Comparison of ENCODE assay signal across 15 cellular contexts in genomic region chr13:111139874-111140561, GRCh38. TPM values are rescaled to one million over a fixed set of nuclear protein-coding genes. Genes with fewer than 3 reads are reported as not detected.
A peak's percentile ranks its signal among the peaks of the same experiment; 100 is the strongest.
DNase-seq lines count a peak whose midpoint lies in the region; TF ChIP-seq lines count a peak whose summit lies in the region.
"Had no signal": no experiment of that assay in that cellular context is flagged by ENCODE, and none has a peak within 500 bp of the region (broad histone marks: within the 10 kb centered on the region; RNA-seq: fewer than 3 reads in every experiment).

No MANE protein-coding gene starts in this region.

- WGBS in mesenchymal stem cell: 85% methylated on average over 7 of the region's 9 CpGs
- 91 to 92% methylated on average over 9 of the region's 9 CpGs for WGBS in testis, 2 donors

- H2AFZ ChIP-seq in mesenchymal stem cell (ENCODE audit: low read depth, low read length): no peak overlapping the region

- no peak overlapping the region for H4K91ac ChIP-seq in mesenchymal stem cell (ENCODE audit: low read length)

- no peak overlapping the region for H2BK12ac ChIP-seq in mesenchymal stem cell (ENCODE audit: low read length in 2 of 2)

- no peak overlapping the region for H3K18ac ChIP-seq in mesenchymal stem cell (ENCODE audit: low read depth in 1 of 2, low read length in 2 of 2)

- H3K14ac ChIP-seq in mesenchymal stem cell (ENCODE audit: low read length in 2 of 2): no peak overlapping the region

- DNase-seq in DMS153 treated with DMSO at 0.1 percent for 48 hours (lab: John Stamatoyannopoulos, UW; ENCODE audit: unreplicated experiment) (peak; percentile 79), NCI-H146 (lab: John Stamatoyannopoulos, UW) (peak; percentile 90), NCI-H510A (lab: John Stamatoyannopoulos, UW) (peak; percentile 78), left kidney (ENCODE audit: low read depth, low spot score) (peak; percentile 55), mesenchymal stem cell (no peak), testis (no peak), NCI-H526 treated with DMSO at 0.1 percent for 48 hours (lab: John Stamatoyannopoulos, UW) (no peak)
- DNase-seq in activated effector memory CD4-positive, alpha-beta T cell treated with anti-CD3 and anti-CD28 coated beads, Interleukin-2, amount 50 U/mL, for 16 hours: no peak
- DNase-seq: activated naive CD8-positive, alpha-beta T cell treated with anti-CD3 and anti-CD28 coated beads, Interleukin-2, amount 10 ng/mL, durations not matched to agents 7 days and 5 days; lower lobe of right lung; NCI-H82; ovary; sigmoid colon; stimulated activated naive B cell treated with anti-CD40 and anti-IgM and Interleukin-4, amounts not matched to agents 10 μg/mL and 1 μg/mL and 100 μg/mL, for 72 hours; thyroid gland had no signal

- H2BK15ac ChIP-seq in mesenchymal stem cell (ENCODE audit: low read depth, poor library complexity, severe bottlenecking): no peak overlapping the region

- H3K9me3 ChIP-seq in mesenchymal stem cell (ENCODE audit: control insufficient read depth, low read length): no peaks in the 10 kb centered on the region
- no peaks in the 10 kb centered on the region for H3K9me3 ChIP-seq in testis
- H3K9me3 ChIP-seq: lower lobe of right lung, ovary, sigmoid colon, thyroid gland had no signal

- no peak overlapping the region for H3K23ac ChIP-seq in mesenchymal stem cell (ENCODE audit: low read length in 2 of 2)

- no peak for TF ChIP-seq CTCF in testis (IDR thresholded peaks at IDR 0.05)

- H3K4ac ChIP-seq in mesenchymal stem cell (ENCODE audit: low read depth in 1 of 2, low read length in 2 of 2): no peak overlapping the region

- H3K36me3 ChIP-seq in mesenchymal stem cell (ENCODE audit: control insufficient read depth in 1 of 2, insufficient read depth in 2 of 2, low read depth in 1 of 2, low read length in 2 of 2) (no peaks in the 10 kb centered on the region), testis (ENCODE audit: low read depth, missing control alignments) (no peaks in the 10 kb centered on the region)
- H3K36me3 ChIP-seq: lower lobe of right lung, ovary, sigmoid colon, thyroid gland had no signal

- intact Hi-C loops in testis (cut with DNase I; ENCODE audit: low total_unique reads): no loop called here

- no peak overlapping the region for H2BK120ac ChIP-seq in mesenchymal stem cell (ENCODE audit: low read depth, low read length)

- no peaks in the 10 kb centered on the region for H3K79me1 ChIP-seq in mesenchymal stem cell (replicated peaks; ENCODE audit: low read length, poor library complexity, severe bottlenecking)

- H3K27me3 ChIP-seq in mesenchymal stem cell (ENCODE audit: control insufficient read depth in 1 of 2, insufficient read depth in 1 of 2, low read length in 2 of 2) (peaks cover 0 to 41% of the 10 kb centered on the region in 2 experiments), testis (no peaks in the 10 kb centered on the region)
- H3K27me3 ChIP-seq: ovary, sigmoid colon, thyroid gland had no signal

- H3K4me1 ChIP-seq in mesenchymal stem cell (ENCODE audit: control insufficient read depth, insufficient read depth, low read depth, low read length) (peaks cover 2% of the 10 kb centered on the region), testis (no peaks in the 10 kb centered on the region)
- H3K4me1 ChIP-seq: lower lobe of right lung, sigmoid colon, thyroid gland had no signal

- TF ChIP-seq POLR2A in testis (IDR thresholded peaks at IDR 0.05): no peak

- H2BK5ac ChIP-seq in mesenchymal stem cell (ENCODE audit: low read depth, low read length, poor library complexity, severe bottlenecking): no peak overlapping the region

- no peak overlapping the region for H3K4me2 ChIP-seq in mesenchymal stem cell (ENCODE audit: low read length, poor library complexity, severe bottlenecking)

- H3K27ac ChIP-seq in mesenchymal stem cell (ENCODE audit: low read length, poor library complexity, severe bottlenecking) (no peak overlapping the region), testis (no peak overlapping the region)
- H3K27ac ChIP-seq: lower lobe of right lung, ovary, sigmoid colon, thyroid gland had no signal

- H3K9ac ChIP-seq in mesenchymal stem cell (ENCODE audit: low read length): no peak overlapping the region

- no peak overlapping the region for H2AK5ac ChIP-seq in mesenchymal stem cell (ENCODE audit: low read length, severe bottlenecking)

- H4K8ac ChIP-seq in mesenchymal stem cell (ENCODE audit: low read length): no peak overlapping the region

- H3K4me3 ChIP-seq in mesenchymal stem cell (ENCODE audit: insufficient read depth in 1 of 2, low read depth in 1 of 2, low read length in 2 of 2) (no peak overlapping the region), testis (no peak overlapping the region)
- H3K4me3 ChIP-seq: lower lobe of right lung, ovary, sigmoid colon, thyroid gland had no signal

RNA-seq across cellular contexts. Expression of gene ARHGEF7, which starts 24.9 kb away (rescaled TPM):
- polyA plus RNA-seq in mesenchymal stem cell (2013, experiment 1 of 2): 22.3 TPM
- polyA plus RNA-seq in mesenchymal stem cell (2013, experiment 2 of 2): 22.1 TPM
- total RNA-seq in testis: 100 to 1,000 TPM; 118 to 136 TPM
- 73.6 TPM for polyA plus RNA-seq in testis (ENCODE audit: insufficient read depth, low read depth, low replicate concordance)

Comparison
In these comparisons a context has a peak if more than half of its experiments do, and no peak if none do; other contexts are left out.
1. DNase-seq: peak in DMS153 treated with DMSO at 0.1 percent for 48 hours (single experiment), NCI-H146 (single experiment), NCI-H510A (single experiment) and left kidney (single experiment); none in mesenchymal stem cell (single experiment), activated effector memory CD4-positive, alpha-beta T cell treated with anti-CD3 and anti-CD28 coated beads, Interleukin-2, amount 50 U/mL, for 16 hours (single experiment), testis (single experiment) and NCI-H526 treated with DMSO at 0.1 percent for 48 hours (single experiment).